ENCODE assay signal across 17 cellular contexts in the genomic region with DNA sequence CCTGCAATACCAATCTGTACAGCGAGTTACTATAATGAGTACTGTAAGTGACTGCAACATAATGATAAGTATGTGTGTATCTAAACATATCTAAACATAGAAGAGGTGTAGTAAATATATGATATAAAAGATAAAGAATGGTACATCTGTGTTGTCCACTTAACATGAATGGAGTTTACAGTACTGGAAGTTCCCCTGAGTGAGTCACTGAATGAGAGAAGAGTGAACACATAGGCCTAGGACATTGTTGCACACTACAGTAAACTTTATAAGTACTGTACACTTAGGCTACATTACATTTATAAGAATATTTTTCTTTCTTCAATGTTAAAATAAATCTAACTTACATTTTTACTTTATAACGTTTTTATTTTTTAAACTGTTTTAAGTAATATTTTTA.
A peak's percentile ranks its signal among the peaks of the same experiment; 100 is the strongest.
DNase-seq lines count a peak whose midpoint lies in the region; ATAC-seq, FAIRE-seq and TF ChIP-seq lines count a peak whose summit lies in the region.
"Had no signal": no experiment of that assay in that cellular context is flagged by ENCODE, and none has a peak within 500 bp of the region (broad histone marks: within the 10 kb centered on the region; RNA-seq: fewer than 3 reads in every experiment).

No MANE protein-coding gene starts in this region.

- POLR2A ChIA-PET in IMR-90 (lab: Charles Lee; ENCODE audit: unreplicated experiment), result no interaction called here

- no peak overlapping the region for H4K91ac ChIP-seq in IMR-90 (ENCODE audit: insufficient read depth, low read depth, low read length)

- H4K8ac ChIP-seq in IMR-90 (ENCODE audit: low read depth in 2 of 2, low read length in 2 of 2), result no peak overlapping the region

- H3K4ac ChIP-seq in IMR-90 (ENCODE audit: low read depth, low read length), result no peak overlapping the region

- H2BK20ac ChIP-seq in IMR-90 (ENCODE audit: low read depth, low read length), result no peak overlapping the region

- no peak overlapping the region for H2AFZ ChIP-seq in IMR-90 (replicated peaks; ENCODE audit: low read length, poor library complexity)

- H3K4me2 ChIP-seq in IMR-90 (ENCODE audit: low read depth, low read length), result no peak overlapping the region
- H3K4me2 ChIP-seq: A549 had no signal

- H2AK5ac ChIP-seq in IMR-90 (ENCODE audit: low read depth, low read length), result no peak overlapping the region

- H2BK120ac ChIP-seq in IMR-90 (ENCODE audit: low read depth, low read length), result no peak overlapping the region

- TF ChIP-seq CTCF in IMR-90 (conservative IDR thresholded peaks at IDR 0.05; ENCODE audit: low read depth, low read length), result no peak
- no peak for TF ChIP-seq CTCF in fibroblast of mammary gland (conservative IDR thresholded peaks at IDR 0.05; ENCODE audit: control insufficient read depth, insufficient read depth, low read depth, low read length)
- no peak for TF ChIP-seq CTCF in spleen (IDR thresholded peaks at IDR 0.05 in 8 of 11, conservative IDR thresholded peaks at IDR 0.05 in 3 of 11)
- TF ChIP-seq CTCF in uterus (IDR thresholded peaks at IDR 0.05), result no peak

- H3K36me3 ChIP-seq in IMR-90 (ENCODE audit: control insufficient read depth, insufficient read depth, low read length) (no peaks in the 10 kb centered on the region), spleen (no peaks in the 10 kb centered on the region), uterus (no peaks in the 10 kb centered on the region)

- no peaks in the 10 kb centered on the region for H3K79me1 ChIP-seq in IMR-90 (ENCODE audit: low read depth in 1 of 2, low read length in 2 of 2)

- no peak overlapping the region for H3K56ac ChIP-seq in IMR-90 (ENCODE audit: extremely low read depth, insufficient read depth, low read length)

- no peak for ATAC-seq in IMR-90 (ENCODE audit: low read depth)
- no peak for ATAC-seq in SK-N-SH treated with all-trans-retinoic acid at 6 μM for 48 hours
- ATAC-seq: A549; CD8-positive, alpha-beta T cell; HCT116 had no signal

- no CpG with 5 or more reads among the region's 2 CpGs for WGBS in IMR-90 (ENCODE audit: extremely low coverage in 2 of 2, insufficient read length in 1 of 2), 2 experiments
- WGBS in spleen, 5 donors, result 74 to 88% (median 76%) methylated on average over 2 of the region's 2 CpGs

- H3K27ac ChIP-seq in IMR-90 (ENCODE audit: insufficient read depth, low read length) (no peak overlapping the region), spleen (no peak overlapping the region), uterus (no peak overlapping the region)
- H3K27ac ChIP-seq: A549, HL-60 had no signal

- CTCF ChIA-PET in IMR-90 (lab: Yijun Ruan, JAX), result no interaction called here

- H3K4me1 ChIP-seq in IMR-90 (ENCODE audit: control insufficient read depth, insufficient read depth, low read length) (no peaks in the 10 kb centered on the region), spleen (no peaks in the 10 kb centered on the region), uterus (no peaks in the 10 kb centered on the region)
- H3K4me1 ChIP-seq: A549 had no signal

- peak; percentile 41 for DNase-seq in ELR (ENCODE audit: low read depth)
- DNase-seq in IMR-90, result peak; percentile 4
- DNase-seq in fibroblast of mammary gland (ENCODE audit: low read depth), result peak; percentile 11
- DNase-seq in spleen, result no peak
- no peak for DNase-seq in kidney glomerular epithelial cell (lab: John Stamatoyannopoulos, UW)
- DNase-seq in uterus, result no peak
- DNase-seq: CD8-positive, alpha-beta T cell; COR-L47; DMS153; DMS79 treated with DMSO at 0.1 percent for 48 hours had no signal

- BruUV-seq in IMR-90 (replicated peaks; lab: Mats Ljungman, UMichigan), result no TSS peak

- H4K5ac ChIP-seq in IMR-90 (ENCODE audit: low read depth, low read length), result no peak overlapping the region

- no peak overlapping the region for H3K14ac ChIP-seq in IMR-90 (replicated peaks; ENCODE audit: low read depth, low read length)

- peak; percentile 56 for FAIRE-seq in TTC549 (lab: Jason Lieb, UNC)
- FAIRE-seq: A549, D721Med, H1 had no signal

- TF ChIP-seq POLR2A in IMR-90 (IDR thresholded peaks at IDR 0.05; ENCODE audit: low read depth, low read length) (no peak), spleen (IDR thresholded peaks at IDR 0.05) (no peak), uterus (IDR thresholded peaks at IDR 0.05) (no peak)

- H2AK9ac ChIP-seq in IMR-90 (replicated peaks; ENCODE audit: low read depth, low read length, poor library complexity), result no peak overlapping the region

- H2BK15ac ChIP-seq in IMR-90 (ENCODE audit: low read depth, low read length), result no peak overlapping the region

- no peaks in the 10 kb centered on the region for H3K9me1 ChIP-seq in IMR-90 (ENCODE audit: insufficient read depth, low read length)

- H3K9me3 ChIP-seq in IMR-90 (ENCODE audit: control insufficient read depth, insufficient read depth, low read length) (no peaks in the 10 kb centered on the region), spleen (peaks cover 0 to 18% (median 4%) of the 10 kb centered on the region in 8 donors), uterus (no peaks in the 10 kb centered on the region)
- H3K9me3 ChIP-seq: A549 had no signal

- H3K27me3 ChIP-seq in IMR-90 (ENCODE audit: control insufficient read depth, insufficient read depth, low read length), result no peaks in the 10 kb centered on the region
- H3K27me3 ChIP-seq in spleen (replicated peaks in 1 of 7), result no peaks in the 10 kb centered on the region
- no peaks in the 10 kb centered on the region for H3K27me3 ChIP-seq in uterus

- no peak overlapping the region for H3K9ac ChIP-seq in IMR-90 (ENCODE audit: low read depth, low read length)

- no peak overlapping the region for H3K23ac ChIP-seq in IMR-90 (ENCODE audit: low read depth, low read length)

- H3K4me3 ChIP-seq in IMR-90 (ENCODE audit: insufficient read depth, low read depth, low read length) (no peak overlapping the region), fibroblast of mammary gland (ENCODE audit: control insufficient read depth, low read depth, low read length) (no peak overlapping the region), spleen (no peak overlapping the region), uterus (no peak overlapping the region)
- H3K4me3 ChIP-seq: A549 had no signal

- intact Hi-C loops in IMR-90 (cut with micrococcal nuclease), result no loop called here
- intact Hi-C loops in spleen (cut with DNase I; ENCODE audit: low total_unique reads), result no loop called here
- intact Hi-C loops in uterus (cut with DNase I; ENCODE audit: low total_unique reads), result no loop called here

- H2BK5ac ChIP-seq in IMR-90 (ENCODE audit: low read depth, low read length, poor library complexity, severe bottlenecking), result no peak overlapping the region

- in situ Hi-C loops in IMR-90 (cut with MboI; ENCODE audit: low sequenced_read_pairs), result no loop called here

- H4K20me1 ChIP-seq in IMR-90 (ENCODE audit: insufficient read depth, low read length), result no peaks in the 10 kb centered on the region

- no peak for TF ChIP-seq RAD21 in IMR-90 (IDR thresholded peaks at IDR 0.05; ENCODE audit: low read length)

- H3K18ac ChIP-seq in IMR-90 (ENCODE audit: low read depth, low read length), result no peak overlapping the region

- dilution Hi-C loops in IMR-90 (cut with HindIII; ENCODE audit: low sequenced_read_pairs, unreplicated experiment), result no loop called here

TF ChIP-seq in IMR-90, 13 proteins besides CTCF, POLR2A, EP300 and RAD21:
- TF ChIP-seq CHD1 (IDR thresholded peaks at IDR 0.05; ENCODE audit: low read depth, low read length) (no peak), MAZ (IDR thresholded peaks at IDR 0.05; ENCODE audit: borderline replicate concordance, low read depth, low read length) (no peak), RCOR1 (IDR thresholded peaks at IDR 0.05; ENCODE audit: insufficient replicate concordance, low read length) (no peak), BHLHE40 (IDR thresholded peaks at IDR 0.05; ENCODE audit: low read depth, low read length) (no peak), NFE2L2 (IDR thresholded peaks at IDR 0.05; ENCODE audit: low read depth, low read length) (no peak)
- TF ChIP-seq, protein P1, sequence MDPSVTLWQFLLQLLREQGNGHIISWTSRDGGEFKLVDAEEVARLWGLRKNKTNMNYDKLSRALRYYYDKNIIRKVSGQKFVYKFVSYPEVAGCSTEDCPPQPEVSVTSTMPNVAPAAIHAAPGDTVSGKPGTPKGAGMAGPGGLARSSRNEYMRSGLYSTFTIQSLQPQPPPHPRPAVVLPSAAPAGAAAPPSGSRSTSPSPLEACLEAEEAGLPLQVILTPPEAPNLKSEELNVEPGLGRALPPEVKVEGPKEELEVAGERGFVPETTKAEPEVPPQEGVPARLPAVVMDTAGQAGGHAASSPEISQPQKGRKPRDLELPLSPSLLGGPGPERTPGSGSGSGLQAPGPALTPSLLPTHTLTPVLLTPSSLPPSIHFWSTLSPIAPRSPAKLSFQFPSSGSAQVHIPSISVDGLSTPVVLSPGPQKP (IDR thresholded peaks at IDR 0.05; ENCODE audit: borderline replicate concordance, low read depth, low read length), result no peak

TF ChIP-seq in SK-N-SH treated with all-trans-retinoic acid at 6 μM for 48 hours, 23 proteins besides CTCF, POLR2A, EP300 and RAD21 (continues in another document):
- no peak for TF ChIP-seq GLIS3 (CRISPR knock-in tag; IDR thresholded peaks at IDR 0.05)
- TF ChIP-seq ESRRG (CRISPR knock-in tag; IDR thresholded peaks at IDR 0.05), result no peak
- TF ChIP-seq, protein P2, sequence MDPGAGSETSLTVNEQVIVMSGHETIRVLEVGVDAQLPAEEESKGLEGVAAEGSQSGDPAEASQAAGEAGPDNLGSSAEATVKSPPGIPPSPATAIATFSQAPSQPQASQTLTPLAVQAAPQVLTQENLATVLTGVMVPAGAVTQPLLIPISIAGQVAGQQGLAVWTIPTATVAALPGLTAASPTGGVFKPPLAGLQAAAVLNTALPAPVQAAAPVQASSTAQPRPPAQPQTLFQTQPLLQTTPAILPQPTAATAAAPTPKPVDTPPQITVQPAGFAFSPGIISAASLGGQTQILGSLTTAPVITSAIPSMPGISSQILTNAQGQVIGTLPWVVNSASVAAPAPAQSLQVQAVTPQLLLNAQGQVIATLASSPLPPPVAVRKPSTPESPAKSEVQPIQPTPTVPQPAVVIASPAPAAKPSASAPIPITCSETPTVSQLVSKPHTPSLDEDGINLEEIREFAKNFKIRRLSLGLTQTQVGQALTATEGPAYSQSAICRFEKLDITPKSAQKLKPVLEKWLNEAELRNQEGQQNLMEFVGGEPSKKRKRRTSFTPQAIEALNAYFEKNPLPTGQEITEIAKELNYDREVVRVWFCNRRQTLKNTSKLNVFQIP (CRISPR knock-in tag; IDR thresholded peaks at IDR 0.05; ENCODE audit: borderline replicate concordance, low read depth), result no peak
- TF ChIP-seq CSDC2 (CRISPR knock-in tag; IDR thresholded peaks at IDR 0.05), result no peak

Comparison
In these comparisons a context has a peak if more than half of its experiments do, and no peak if none do; other contexts are left out.
1. DNase-seq: peak in ELR (single experiment), IMR-90 (single experiment) and fibroblast of mammary gland (single experiment); none in spleen (single experiment), kidney glomerular epithelial cell (single experiment) and uterus (0 of 2).